Comparison of ENCODE assay signal across 8 cellular contexts in the genomic region with DNA sequence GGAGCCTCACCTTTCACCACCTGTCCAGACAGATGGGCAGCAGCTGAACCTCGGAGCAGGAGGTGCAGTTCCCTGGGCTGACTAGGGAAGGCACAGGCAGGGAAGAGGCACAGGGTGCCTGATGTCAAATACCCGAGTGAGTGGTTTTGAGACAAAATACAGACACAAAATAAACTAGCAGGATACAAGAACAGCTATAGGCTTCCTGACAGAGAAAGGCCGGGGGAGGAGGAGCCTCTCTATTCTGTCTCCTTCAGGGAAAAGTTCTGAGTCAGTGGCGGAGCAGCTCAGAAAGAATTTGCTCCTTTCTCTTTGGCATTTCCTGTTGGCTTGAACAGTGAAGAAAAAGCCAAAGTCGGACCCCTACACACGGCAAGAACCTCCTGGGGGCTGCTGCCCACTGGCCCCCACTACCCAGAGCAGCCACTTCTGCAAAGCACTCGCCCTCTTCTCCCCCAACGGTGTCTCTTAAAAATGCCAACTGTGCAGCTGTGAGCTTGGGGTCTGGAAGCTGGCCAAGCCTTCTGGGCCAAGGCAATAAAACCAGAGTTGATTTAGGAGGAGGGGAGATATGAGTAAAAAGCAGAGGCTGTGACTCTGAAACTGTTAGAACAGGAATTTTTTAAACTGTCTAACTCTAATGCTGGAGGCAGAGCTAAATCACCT. TPM values are rescaled to one million over a fixed set of nuclear protein-coding genes. Genes with fewer than 3 reads are reported as not detected.
DNase-seq lines count a peak whose midpoint lies in the region; ATAC-seq and TF ChIP-seq lines count a peak whose summit lies in the region.

No MANE protein-coding gene starts in this region.

- intact Hi-C loops in gastrocnemius medialis (cut with DNase I; ENCODE audit: low total_unique reads) = no loop called here

- H3K36me3 ChIP-seq in SK-N-SH (replicated peaks in 1 of 2; ENCODE audit: control insufficient read depth in 1 of 2, insufficient read depth in 2 of 2, low read length in 1 of 2) (peaks cover 61 to 74% of the 10 kb centered on the region in 2 experiments), gastrocnemius medialis (peaks cover 2 to 82% of the 10 kb centered on the region in 2 donors)

- H3K27ac ChIP-seq in SK-N-SH (ENCODE audit: low read depth in 2 of 2, low read length in 1 of 2) (peak overlapping the region; percentile 84 to 93), gastrocnemius medialis (peak overlapping the region; percentile 39 to 77 (median 50))

- peak; percentile 41 to 96; a peak in 3 of 4 replicates for TF ChIP-seq EP300 in SK-N-SH (IDR thresholded peaks at IDR 0.05; ENCODE audit: borderline replicate concordance in 1 of 2, low read depth in 1 of 2, low read length in 1 of 2)

- peak overlapping the region; percentile 21; the same call in 1 of the 2 replicates for H3K9ac ChIP-seq in SK-N-SH

- H3K27me3 ChIP-seq in SK-N-SH (ENCODE audit: insufficient read depth) (no peaks in the 10 kb centered on the region), gastrocnemius medialis (no peaks in the 10 kb centered on the region)

- DNase-seq in Ammon's horn (ENCODE audit: low spot score) (peak; percentile 67), LHCN-M2 (ENCODE audit: low read depth) (peak; percentile 93), SK-N-SH (peak; percentile 70), glomerular endothelial cell (ENCODE audit: extremely low read depth, low read depth, low spot score) (peak; percentile 90), gastrocnemius medialis (peak; percentile 26 to 58), SK-N-DZ (ENCODE audit: low spot score) (no peak), SKM-1 (lab: John Stamatoyannopoulos, UW; ENCODE audit: unreplicated experiment) (no peak)

- no peaks in the 10 kb centered on the region for H3K9me2 ChIP-seq in SK-N-SH

- H3K9me3 ChIP-seq in SK-N-SH (no peaks in the 10 kb centered on the region), gastrocnemius medialis (no peaks in the 10 kb centered on the region)

- WGBS in SK-N-SH (ENCODE audit: low lambda C conversion rate) = 4% methylated on average over 8 of the region's 8 CpGs

- H3K79me2 ChIP-seq in SK-N-SH (ENCODE audit: insufficient read depth) = peaks cover 50% of the 10 kb centered on the region

- H2AFZ ChIP-seq in SK-N-SH (ENCODE audit: low read depth) = no peak overlapping the region

- in situ Hi-C loops in gastrocnemius medialis (cut with MboI; ENCODE audit: low sequenced_read_pairs in 4 of 4) = no loop called here

- POLR2A ChIA-PET in SK-N-SH (lab: Yijun Ruan, JAX) = interaction anchor here (1.6 to 1.9 kb wide), 2 partner anchors 9 to 14 kb away, joined by 4 to 9 read pairs; a partner anchor contains a TSS

- H3K4me3 ChIP-seq in SK-N-SH (ENCODE audit: low read depth in 2 of 2, low read length in 1 of 2) (peak overlapping the region in 1 of 2 experiments; percentile 41; a peak in 3 of 4 replicates), gastrocnemius medialis (no peak overlapping the region)

- TF ChIP-seq RAD21 in SK-N-SH (IDR thresholded peaks at IDR 0.05; ENCODE audit: low read length) = peak; percentile 24; the same call in 1 of the 2 replicates

- H4K20me1 ChIP-seq in SK-N-SH (ENCODE audit: insufficient read depth) = no peaks in the 10 kb centered on the region; the same call in 1 of the 2 replicates

- peak; percentile 43 to 58 for ATAC-seq in gastrocnemius medialis
- ATAC-seq in GM19455 (IDR thresholded peaks at IDR 0.05; ENCODE audit: unreplicated experiment) = no peak

- TF ChIP-seq CTCF in SK-N-SH (IDR thresholded peaks at IDR 0.05) (no peak), gastrocnemius medialis (IDR thresholded peaks at IDR 0.05 in 4 of 5, conservative IDR thresholded peaks at IDR 0.05 in 1 of 5) (no peak)

- H3K4me2 ChIP-seq in SK-N-SH = peak overlapping the region; percentile 81

- H3K4me1 ChIP-seq in SK-N-SH (ENCODE audit: control insufficient read depth in 1 of 2, insufficient read depth in 2 of 2, low read depth in 1 of 2, low read length in 1 of 2) (peaks cover 22 to 33% of the 10 kb centered on the region in 2 experiments), gastrocnemius medialis (peaks cover 18% of the 10 kb centered on the region in 2 donors)

- no peak for TF ChIP-seq POLR2A in gastrocnemius medialis (IDR thresholded peaks at IDR 0.05)

- peaks cover 44% of the 10 kb centered on the region for H3F3A ChIP-seq in SK-N-SH (replicated peaks; ENCODE audit: insufficient read depth)

- CTCF ChIA-PET in SK-N-SH (lab: Yijun Ruan, JAX) = interaction anchor here (1.2 to 3.3 kb wide), 7 partner anchors 9 to 424 kb away, joined by 3 to 27 read pairs (median 6); no protein-coding TSS in a partner anchor

TF ChIP-seq in SK-N-SH, 30 proteins besides CTCF, POLR2A, EP300 and RAD21 (continues in another document):
- peak; percentile 91 for TF ChIP-seq FOSL2 (IDR thresholded peaks at IDR 0.05; ENCODE audit: borderline replicate concordance, low read depth)
- TF ChIP-seq FOXJ3 (CRISPR knock-in tag; IDR thresholded peaks at IDR 0.05) = no peak
- TF ChIP-seq JUND (IDR thresholded peaks at IDR 0.05) = peak; percentile 95
- TF ChIP-seq, protein P1, sequence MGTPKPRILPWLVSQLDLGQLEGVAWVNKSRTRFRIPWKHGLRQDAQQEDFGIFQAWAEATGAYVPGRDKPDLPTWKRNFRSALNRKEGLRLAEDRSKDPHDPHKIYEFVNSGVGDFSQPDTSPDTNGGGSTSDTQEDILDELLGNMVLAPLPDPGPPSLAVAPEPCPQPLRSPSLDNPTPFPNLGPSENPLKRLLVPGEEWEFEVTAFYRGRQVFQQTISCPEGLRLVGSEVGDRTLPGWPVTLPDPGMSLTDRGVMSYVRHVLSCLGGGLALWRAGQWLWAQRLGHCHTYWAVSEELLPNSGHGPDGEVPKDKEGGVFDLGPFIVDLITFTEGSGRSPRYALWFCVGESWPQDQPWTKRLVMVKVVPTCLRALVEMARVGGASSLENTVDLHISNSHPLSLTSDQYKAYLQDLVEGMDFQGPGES (IDR thresholded peaks at IDR 0.05; ENCODE audit: low read depth, low read length) = no peak
- TF ChIP-seq, protein P2, sequence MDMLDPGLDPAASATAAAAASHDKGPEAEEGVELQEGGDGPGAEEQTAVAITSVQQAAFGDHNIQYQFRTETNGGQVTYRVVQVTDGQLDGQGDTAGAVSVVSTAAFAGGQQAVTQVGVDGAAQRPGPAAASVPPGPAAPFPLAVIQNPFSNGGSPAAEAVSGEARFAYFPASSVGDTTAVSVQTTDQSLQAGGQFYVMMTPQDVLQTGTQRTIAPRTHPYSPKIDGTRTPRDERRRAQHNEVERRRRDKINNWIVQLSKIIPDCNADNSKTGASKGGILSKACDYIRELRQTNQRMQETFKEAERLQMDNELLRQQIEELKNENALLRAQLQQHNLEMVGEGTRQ (IDR thresholded peaks at IDR 0.05; ENCODE audit: borderline replicate concordance, low read depth, low read length) = no peak
- TF ChIP-seq MEF2A (IDR thresholded peaks at IDR 0.05; ENCODE audit: borderline replicate concordance, low read depth) = no peak
- no peak for TF ChIP-seq GATA2 (CRISPR knock-in tag; IDR thresholded peaks at IDR 0.05)
- TF ChIP-seq, protein P3, sequence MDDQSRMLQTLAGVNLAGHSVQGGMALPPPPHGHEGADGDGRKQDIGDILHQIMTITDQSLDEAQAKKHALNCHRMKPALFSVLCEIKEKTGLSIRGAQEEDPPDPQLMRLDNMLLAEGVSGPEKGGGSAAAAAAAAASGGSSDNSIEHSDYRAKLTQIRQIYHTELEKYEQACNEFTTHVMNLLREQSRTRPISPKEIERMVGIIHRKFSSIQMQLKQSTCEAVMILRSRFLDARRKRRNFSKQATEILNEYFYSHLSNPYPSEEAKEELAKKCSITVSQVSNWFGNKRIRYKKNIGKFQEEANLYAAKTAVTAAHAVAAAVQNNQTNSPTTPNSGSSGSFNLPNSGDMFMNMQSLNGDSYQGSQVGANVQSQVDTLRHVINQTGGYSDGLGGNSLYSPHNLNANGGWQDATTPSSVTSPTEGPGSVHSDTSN (IDR thresholded peaks at IDR 0.05) = peak; percentile 76
- TF ChIP-seq MXI1 (IDR thresholded peaks at IDR 0.05; ENCODE audit: low read depth, low read length) = no peak

RNA-seq across cellular contexts. Expression of a gene that starts 14.4 kb away (rescaled TPM):
- total RNA-seq in LHCN-M2 (2014; rRNA removed) (27.2 and 31.3 TPM in 2 replicates), glomerular endothelial cell (44.2 and 50.8 TPM in 2 replicates), gastrocnemius medialis (10 to 100 TPM; 14.4 to 27.9 (median 15.6) TPM)
- 20.5 TPM for polyA plus RNA-seq in LHCN-M2 (2012)
- polyA plus RNA-seq in SK-N-SH (2012; rRNA removed) = 17.1 and 18.9 TPM in 2 replicates
- polyA plus RNA-seq in SK-N-SH (2012; cell fraction: cytosol; rRNA removed) = 6.8 and 12.0 TPM in 2 replicates
- polyA plus RNA-seq in SK-N-SH (2012; cell fraction: nucleus; rRNA removed) = 94.3 and 134 TPM in 2 replicates
- 40.2 and 49.0 TPM in 2 replicates for polyA plus RNA-seq in SK-N-DZ (2014; cell fraction: cytosol; rRNA removed)
- polyA plus RNA-seq in SK-N-DZ (2014; cell fraction: nucleus; rRNA removed) = 85.2 and 88.2 TPM in 2 replicates

RNA-seq across cellular contexts. Expression of a gene that starts 38.4 kb away (rescaled TPM):
- total RNA-seq in LHCN-M2 (2014; rRNA removed) (0.26 and 0.29 TPM in 2 replicates), glomerular endothelial cell (0.29 and 0.64 TPM in 2 replicates), gastrocnemius medialis (under 1 TPM in 2 of 4 donors, not detected in 2; 0.20 to 0.46 TPM)
- 0.70 TPM for polyA plus RNA-seq in LHCN-M2 (2012)
- polyA plus RNA-seq in SK-N-SH (2012; rRNA removed) = 2.0 and 2.1 TPM in 2 replicates
- 0.31 and 0.79 TPM in 2 replicates for polyA plus RNA-seq in SK-N-SH (2012; cell fraction: cytosol; rRNA removed)
- 10.6 and 13.6 TPM in 2 replicates for polyA plus RNA-seq in SK-N-SH (2012; cell fraction: nucleus; rRNA removed)
- 0.13 TPM in 1 of 2 replicates, not detected in the other for polyA plus RNA-seq in SK-N-DZ (2014; cell fraction: cytosol; rRNA removed)
- 0.52 TPM in 1 of 2 replicates, not detected in the other for polyA plus RNA-seq in SK-N-DZ (2014; cell fraction: nucleus; rRNA removed)

RNA-seq across cellular contexts. Expression of a gene that starts 54.0 kb away (rescaled TPM):
- 6,893 and 8,596 TPM in 2 replicates for total RNA-seq in LHCN-M2 (2014; rRNA removed)
- polyA plus RNA-seq in LHCN-M2 (2012) = 8,200 TPM
- polyA plus RNA-seq in SK-N-SH (2012; rRNA removed) = 3,367 and 7,871 TPM in 2 replicates
- polyA plus RNA-seq in SK-N-SH (2012; cell fraction: cytosol; rRNA removed) = 4,016 and 6,640 TPM in 2 replicates
- 7,589 and 12,425 TPM in 2 replicates for polyA plus RNA-seq in SK-N-SH (2012; cell fraction: nucleus; rRNA removed)
- total RNA-seq in glomerular endothelial cell = 7,260 and 9,336 TPM in 2 replicates
- total RNA-seq in gastrocnemius medialis = 100 to 1,000 TPM; 322 to 934 (median 415) TPM
- polyA plus RNA-seq in SK-N-DZ (2014; cell fraction: cytosol; rRNA removed) = 2,351 and 2,595 TPM in 2 replicates
- polyA plus RNA-seq in SK-N-DZ (2014; cell fraction: nucleus; rRNA removed) = 1,254 and 2,322 TPM in 2 replicates

Comparison
In these comparisons a context has a peak if more than half of its experiments do, and no peak if none do; other contexts are left out.
1. DNase-seq: peak in Ammon's horn (single experiment), LHCN-M2 (single experiment), SK-N-SH (single experiment), glomerular endothelial cell (single experiment) and gastrocnemius medialis (2 of 2); none in SK-N-DZ (single experiment) and SKM-1 (single experiment).